8 cellular contexts compared by ENCODE assay signal in the genomic region with DNA sequence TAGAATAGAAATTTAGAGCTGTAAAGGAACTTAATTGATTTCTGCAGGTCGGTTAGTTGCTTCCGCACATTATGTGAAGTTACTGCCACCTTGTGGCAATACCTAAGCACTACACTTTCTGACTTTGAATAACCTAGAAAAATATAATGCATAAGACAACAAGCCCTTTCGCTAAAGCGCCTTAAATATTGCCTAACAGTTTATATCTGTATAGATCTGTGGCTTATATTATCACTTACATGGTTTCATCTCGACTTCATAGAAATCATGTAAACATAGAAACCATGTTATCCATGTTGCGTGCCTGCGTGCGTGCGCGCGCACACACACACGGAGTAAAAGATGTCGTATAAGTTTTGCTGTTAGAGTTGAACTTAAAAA. TPM values are rescaled to one million over a fixed set of nuclear protein-coding genes. Genes with fewer than 3 reads are reported as not detected.
DNase-seq lines count a peak whose midpoint lies in the region; ATAC-seq and TF ChIP-seq lines count a peak whose summit lies in the region.

No MANE protein-coding gene starts in this region.

- 21 to 40% methylated on average over 13 of the region's 13 CpGs for WGBS in lung, 2 donors
- 8 to 9% methylated on average over 13 of the region's 13 CpGs for WGBS in testis, 2 donors

- TF ChIP-seq CTCF in lung (IDR thresholded peaks at IDR 0.05; ENCODE audit: control extremely low read depth, extremely low read depth) (peak; percentile 87), testis (IDR thresholded peaks at IDR 0.05) (peak; percentile 96 to 97 (median 96))

- no peaks in the 10 kb centered on the region for H3K27me3 Mint-ChIP-seq in CD4-positive, alpha-beta memory T cell
- no peaks in the 10 kb centered on the region for H3K27me3 Mint-ChIP-seq in T-cell

- H3K4me3 Mint-ChIP-seq in CD4-positive, alpha-beta memory T cell = peak overlapping the region in 7 of 8 donors; percentile 64 to 89 (median 76)
- peak overlapping the region; percentile 29 to 40 (median 29) for H3K4me3 Mint-ChIP-seq in T-cell

- H3K9ac ChIP-seq in duodenal mucosa (ENCODE audit: low read depth in 1 of 2, low read length in 2 of 2) = peak overlapping the region in 1 of 2 donors; percentile 21

- H3K36me3 ChIP-seq in CD4-positive, alpha-beta memory T cell (ENCODE audit: insufficient read depth, low read length) = no peaks in the 10 kb centered on the region
- H3K36me3 ChIP-seq in duodenal mucosa (ENCODE audit: control insufficient read depth in 1 of 2, insufficient read depth in 2 of 2, low read length in 2 of 2) = no peaks in the 10 kb centered on the region
- H3K36me3 ChIP-seq in lung (ENCODE audit: control insufficient read depth in 2 of 2, insufficient read depth in 2 of 2, low read length in 2 of 2) = no peaks in the 10 kb centered on the region
- H3K36me3 ChIP-seq in testis (ENCODE audit: low read depth, missing control alignments) = no peaks in the 10 kb centered on the region

- TF ChIP-seq POLR2A in testis (IDR thresholded peaks at IDR 0.05) = no peak

- peak overlapping the region in 5 of 7 donors; percentile 24 to 93 (median 93) for H3K27ac Mint-ChIP-seq in CD4-positive, alpha-beta memory T cell
- peak overlapping the region; percentile 75 to 77 for H3K27ac Mint-ChIP-seq in T-cell

- no peaks in the 10 kb centered on the region for H3K27me3 ChIP-seq in CD4-positive, alpha-beta memory T cell (ENCODE audit: insufficient read depth, low read length)
- no peaks in the 10 kb centered on the region for H3K27me3 ChIP-seq in duodenal mucosa (ENCODE audit: control insufficient read depth in 1 of 2, insufficient read depth in 2 of 2, low read length in 2 of 2)
- H3K27me3 ChIP-seq in lung (ENCODE audit: control insufficient read depth, insufficient read depth) = no peaks in the 10 kb centered on the region
- no peaks in the 10 kb centered on the region for H3K27me3 ChIP-seq in testis

- CTCF ChIA-PET in CD4-positive, alpha-beta memory T cell (lab: Charles Lee; ENCODE audit: partially characterized antibody) = interaction anchor here (0.7 to 3.1 kb wide), 23 partner anchors 9 to 795 kb away, joined by 3 to 38 read pairs (median 4); a partner anchor contains a TSS
- CTCF ChIA-PET in T-cell (lab: Charles Lee) = interaction anchor here in 1 of 2 donors (0.5 to 2.4 kb wide), 13 partner anchors 10 to 795 kb away, joined by 3 to 22 read pairs (median 4); a partner anchor contains a TSS

- H3K36me3 Mint-ChIP-seq in CD4-positive, alpha-beta memory T cell = peaks cover 6 to 8% of the 10 kb centered on the region in 2 donors
- peaks cover 7% of the 10 kb centered on the region for H3K36me3 Mint-ChIP-seq in T-cell

- intact Hi-C loops in CD4-positive, alpha-beta memory T cell (cut with micrococcal nuclease) = loop anchor here (1.0 to 2.0 kb wide), 8 partner anchors 11 to 795 kb away; a partner anchor contains a TSS
- intact Hi-C loops in testis (cut with DNase I; ENCODE audit: low total_unique reads) = no loop called here

- H3K4me1 Mint-ChIP-seq in CD4-positive, alpha-beta memory T cell = peaks cover 32 to 42% (median 37%) of the 10 kb centered on the region in 4 donors
- H3K4me1 Mint-ChIP-seq in T-cell = peaks cover 25 to 43% (median 36%) of the 10 kb centered on the region in 3 donors

- no peak overlapping the region for H3K4me3 ChIP-seq in CD4-positive, alpha-beta memory T cell (ENCODE audit: low read length in 2 of 2)
- H3K4me3 ChIP-seq in duodenal mucosa (ENCODE audit: low read depth in 1 of 2, low read length in 2 of 2) (peak overlapping the region; percentile 68 to 69), lung (no peak overlapping the region), testis (peak overlapping the region; percentile 42 to 64)

- peaks cover 0 to 8% (median under 1%) of the 10 kb centered on the region in 8 donors for H3K9me3 Mint-ChIP-seq in CD4-positive, alpha-beta memory T cell
- peaks cover 0 to 7% (median 0%) of the 10 kb centered on the region in 3 donors for H3K9me3 Mint-ChIP-seq in T-cell

- ATAC-seq in GM18909 (IDR thresholded peaks at IDR 0.05; ENCODE audit: poor library complexity, unreplicated experiment) (peak; percentile 51), T-cell (replicated peaks in 1 of 4) (peak; percentile 62 to 71 (median 69)), lung (ENCODE audit: insufficient read depth, low FRiP score) (peak; percentile 70), HG03045 (IDR thresholded peaks at IDR 0.05; ENCODE audit: unreplicated experiment) (no peak)

- H3K27ac ChIP-seq in CD4-positive, alpha-beta memory T cell (ENCODE audit: low read depth, low read length) = no peak overlapping the region
- H3K27ac ChIP-seq in duodenal mucosa (ENCODE audit: low read depth, low read length) (no peak overlapping the region), lung (ENCODE audit: low read depth in 1 of 2, low read length in 1 of 2) (no peak overlapping the region), testis (peak overlapping the region; percentile 86 to 91)

- H3K4me1 ChIP-seq in CD4-positive, alpha-beta memory T cell (ENCODE audit: insufficient read depth, low read length) = peaks cover 33% of the 10 kb centered on the region
- H3K4me1 ChIP-seq in duodenal mucosa (ENCODE audit: control insufficient read depth in 1 of 2, insufficient read depth in 2 of 2, low read length in 2 of 2) (no peaks in the 10 kb centered on the region), lung (ENCODE audit: control insufficient read depth in 2 of 2, insufficient read depth in 2 of 2, low read length in 2 of 2) (no peaks in the 10 kb centered on the region), testis (peaks cover 9% of the 10 kb centered on the region)

- POLR2A ChIA-PET in CD4-positive, alpha-beta memory T cell (lab: Charles Lee; ENCODE audit: partially characterized antibody) = interaction anchor here (1.0 to 2.9 kb wide), 5 partner anchors 10 to 70 kb away, joined by 3 to 27 read pairs (median 4); a partner anchor contains a TSS
- POLR2A ChIA-PET in T-cell (lab: Charles Lee) = interaction anchor here in 1 of 2 donors (1.1 kb wide), 1 partner anchor 9 kb away, joined by 7 read pairs; no protein-coding TSS in a partner anchor

- no peaks in the 10 kb centered on the region for H3K9me3 ChIP-seq in CD4-positive, alpha-beta memory T cell (ENCODE audit: control insufficient read depth in 1 of 2, low read length in 2 of 2)
- no peaks in the 10 kb centered on the region for H3K9me3 ChIP-seq in duodenal mucosa (ENCODE audit: control insufficient read depth in 1 of 2, low read length in 2 of 2)
- H3K9me3 ChIP-seq in lung (ENCODE audit: control insufficient read depth in 2 of 2, insufficient read depth in 1 of 2, low read length in 1 of 2) = no peaks in the 10 kb centered on the region
- H3K9me3 ChIP-seq in testis = no peaks in the 10 kb centered on the region

- peak; percentile 63 to 72 (median 71) for DNase-seq in CD4-positive, alpha-beta memory T cell
- peak; percentile 40 for DNase-seq in NCI-H1048 (lab: John Stamatoyannopoulos, UW)
- DNase-seq in T-cell = peak in 24 of 34 experiments; percentile 8 to 63 (median 28)
- DNase-seq in lung (ENCODE audit: low spot score) = peak; percentile 32
- DNase-seq in testis = peak; percentile 82

RNA-seq across cellular contexts. Expression of a gene that starts 10.9 kb away (rescaled TPM):
- total RNA-seq in CD4-positive, alpha-beta memory T cell = 100 to 1,000 TPM; 160 to 162 TPM
- 100 to 1,000 TPM in 1 of 2 donors, 10 to 100 TPM in 1; 53.2 to 131 TPM for polyA plus RNA-seq in CD4-positive, alpha-beta memory T cell
- 100 to 1,000 TPM in 3 of 5 donors, 10 to 100 TPM in 2; 78.7 to 123 (median 106) TPM for total RNA-seq in T-cell
- 10 to 100 TPM; 60.7 to 86.3 TPM for total RNA-seq in lung
- polyA plus RNA-seq in lung = 100 to 1,000 TPM in 1 of 2 donors, 10 to 100 TPM in 1; 76.4 to 124 TPM
- total RNA-seq in testis = 10 to 100 TPM; 34.3 to 39.8 TPM
- 35.7 TPM for polyA plus RNA-seq in testis (ENCODE audit: insufficient read depth, low read depth, low replicate concordance)

Comparison
In these comparisons a context has a peak if more than half of its experiments do, and no peak if none do; other contexts are left out.
1. DNase-seq: peak in every context shown above with its lines; median percentile 82 in testis; 71 in CD4-positive, alpha-beta memory T cell; 40 in NCI-H1048; 32 in lung; 28 in T-cell.
2. H3K27ac ChIP-seq: peak in testis (2 of 2); none in CD4-positive, alpha-beta memory T cell (single experiment), duodenal mucosa (single experiment) and lung (0 of 2).
3. H3K4me3 ChIP-seq: peak in duodenal mucosa (2 of 2) and testis (2 of 2); none in CD4-positive, alpha-beta memory T cell (0 of 2) and lung (single experiment).